ENCODE assay signal across 27 cellular contexts in the genomic region with DNA sequence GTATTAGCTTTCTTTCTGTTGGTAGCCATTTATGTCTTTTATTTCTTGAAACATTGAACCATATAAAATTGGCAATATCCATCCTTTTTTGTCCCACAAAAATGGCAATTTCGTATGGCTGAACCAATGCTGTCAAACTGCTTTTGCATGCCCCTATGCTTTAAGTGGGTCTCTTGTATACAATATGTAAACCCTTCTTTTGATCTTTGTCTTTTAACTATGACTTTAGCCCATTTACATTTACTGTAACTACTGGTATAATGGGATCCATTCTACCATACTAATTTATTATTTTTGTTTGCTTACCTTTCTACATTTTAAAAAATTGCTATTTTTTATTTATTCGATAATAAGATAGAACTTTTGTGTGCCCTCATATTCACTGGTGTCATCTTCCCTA.
DNase-seq lines count a peak whose midpoint lies in the region; ATAC-seq, FAIRE-seq and TF ChIP-seq lines count a peak whose summit lies in the region.
"Had no signal": no experiment of that assay in that cellular context is flagged by ENCODE, and none has a peak within 500 bp of the region (broad histone marks: within the 10 kb centered on the region; RNA-seq: fewer than 3 reads in every experiment).

No MANE protein-coding gene starts in this region.

- H3K9me1 ChIP-seq in K562 (ENCODE audit: control insufficient read depth, insufficient read depth, low read length): no peaks in the 10 kb centered on the region

- TF ChIP-seq RAD21 in K562 (CRISPR knock-in tag; conservative IDR thresholded peaks at IDR 0.05 in 1 of 2, IDR thresholded peaks at IDR 0.05 in 1 of 2): no peak

- no TSS peak for BruUV-seq in K562 (replicated peaks; lab: Mats Ljungman, UMichigan)

- H4K20me1 ChIP-seq in K562 (replicated peaks; ENCODE audit: control insufficient read depth, insufficient read depth, low read length): no peaks in the 10 kb centered on the region
- H4K20me1 ChIP-seq: BLaER1; BLaER1 treated with 17β-estradiol and CSF1 and Interleukin-3, amounts not matched to agents 10 nM and 100 nM had no signal

- TF ChIP-seq EP300 in K562 (IDR thresholded peaks at IDR 0.05; ENCODE audit: low read length): no peak

- no peaks in the 10 kb centered on the region for H3K4me1 ChIP-seq in K562 (replicated peaks in 1 of 2; ENCODE audit: control insufficient read depth in 2 of 2, insufficient read depth in 2 of 2, low read length in 2 of 2)
- H3K4me1 ChIP-seq in mesendoderm (ENCODE audit: control insufficient read depth, low read depth, low read length): no peaks in the 10 kb centered on the region
- H3K4me1 ChIP-seq: A549; BLaER1; BLaER1 treated with 17β-estradiol and CSF1 and Interleukin-3, amounts not matched to agents 10 nM and 100 nM; Caco-2 had no signal

- no peak overlapping the region for H2BK5ac ChIP-seq in mesendoderm (ENCODE audit: low read length)

- no peak overlapping the region for H3K4ac ChIP-seq in mesendoderm (ENCODE audit: low read depth, low read length)

- intact Hi-C loops in K562 (cut with micrococcal nuclease): no loop called here

- TF ChIP-seq POLR2A in K562 (conservative IDR thresholded peaks at IDR 0.05): no peak

- H2AK5ac ChIP-seq in mesendoderm (ENCODE audit: low read length): no peak overlapping the region

- H2BK120ac ChIP-seq in mesendoderm (ENCODE audit: low read depth, low read length): no peak overlapping the region

- no peak overlapping the region for H2AFZ ChIP-seq in K562 (ENCODE audit: low read depth, low read length)

- H3K56ac ChIP-seq in mesendoderm (ENCODE audit: low read length): no peak overlapping the region

- FAIRE-seq in K562 (lab: Jason Lieb, UNC): no peak
- FAIRE-seq: A204.1, A549, D721Med had no signal

- H3K9ac ChIP-seq in K562 (ENCODE audit: insufficient read depth in 1 of 2, low read depth in 2 of 2, low read length in 2 of 2) (no peak overlapping the region), mesendoderm (ENCODE audit: low read length) (no peak overlapping the region)
- H3K9ac ChIP-seq: BLaER1; BLaER1 treated with 17β-estradiol and CSF1 and Interleukin-3, amounts not matched to agents 10 nM and 100 nM had no signal

- POLR2A ChIA-PET in K562 (lab: Yijun Ruan, JAX): no interaction called here

- H3K9me3 ChIP-seq in K562 (replicated peaks; ENCODE audit: control insufficient read depth, insufficient read depth, low read depth, low read length): no peaks in the 10 kb centered on the region
- H3K9me3 ChIP-seq: BE2C, Caco-2 had no signal

- H3K18ac ChIP-seq in mesendoderm (ENCODE audit: low read length): no peak overlapping the region

- H3K27ac ChIP-seq in K562 (ENCODE audit: extremely low read depth, low read depth, low read length) (no peak overlapping the region), mesendoderm (ENCODE audit: low read depth, low read length) (no peak overlapping the region)
- H3K27ac ChIP-seq: 22Rv1; A549; BLaER1; BLaER1 treated with 17β-estradiol and CSF1 and Interleukin-3, amounts not matched to agents 10 nM and 100 nM; C4-2B had no signal

- TF ChIP-seq CTCF in K562 (IDR thresholded peaks at IDR 0.05 in 2 of 3, conservative IDR thresholded peaks at IDR 0.05 in 1 of 3; ENCODE audit: insufficient read depth in 2 of 3, low read depth in 1 of 3, low read length in 3 of 3): no peak

- CTCF ChIA-PET in K562 (lab: Yijun Ruan, JAX; ENCODE audit: low intra/inter-chr PET ratio): no interaction called here

- H3K23ac ChIP-seq in mesendoderm (ENCODE audit: low read length): no peak overlapping the region

- WGBS in K562 (ENCODE audit: insufficient coverage, low coverage, missing lambda C conversion rate): 5% methylated on average over 2 of the region's 2 CpGs
- WGBS in mesendoderm (ENCODE audit: extremely low coverage, insufficient coverage, low lambda C conversion rate): no CpG with 5 or more reads among the region's 2 CpGs

- H3K4me2 ChIP-seq in K562 (ENCODE audit: insufficient read depth, low read length) (no peak overlapping the region), mesendoderm (ENCODE audit: low read length) (no peak overlapping the region)
- H3K4me2 ChIP-seq: A549; BLaER1; BLaER1 treated with 17β-estradiol and CSF1 and Interleukin-3, amounts not matched to agents 10 nM and 100 nM had no signal

- H3K79me2 ChIP-seq in K562 (ENCODE audit: control insufficient read depth, insufficient read depth, low read length): no peaks in the 10 kb centered on the region
- no peaks in the 10 kb centered on the region for H3K79me2 ChIP-seq in mesendoderm (ENCODE audit: control insufficient read depth, insufficient read depth, low read length)

- H3K36me3 ChIP-seq in K562 (ENCODE audit: control insufficient read depth, insufficient read depth, low read length) (no peaks in the 10 kb centered on the region), mesendoderm (ENCODE audit: control insufficient read depth, insufficient read depth, low read length) (no peaks in the 10 kb centered on the region)
- H3K36me3 ChIP-seq: BE2C; BLaER1; BLaER1 treated with 17β-estradiol and CSF1 and Interleukin-3, amounts not matched to agents 10 nM and 100 nM had no signal

- H3K4me3 ChIP-seq in K562 (no peak overlapping the region), mesendoderm (ENCODE audit: low read length) (no peak overlapping the region)
- H3K4me3 ChIP-seq: A549; BLaER1; BLaER1 treated with 17β-estradiol and CSF1 and Interleukin-3, amounts not matched to agents 10 nM and 100 nM had no signal

- no peaks in the 10 kb centered on the region for H3K79me1 ChIP-seq in mesendoderm (ENCODE audit: low read length)

- H2BK15ac ChIP-seq in mesendoderm (replicated peaks; ENCODE audit: low read depth): no peak overlapping the region

- H4K5ac ChIP-seq in mesendoderm (ENCODE audit: low read length): no peak overlapping the region

- DNase-seq in K562 (ENCODE audit: extremely low read depth in 1 of 4, low spot score in 3 of 4): no peak
- no peak for DNase-seq in mesendoderm
- DNase-seq: 8988T; ACHN; AML-193; BE2C; C1 segment of cervical spinal cord; Caco-2; Calu3; CD4-positive, alpha-beta memory T cell; CD4-positive, alpha-beta T cell; CD4-positive, CD25-positive, alpha-beta regulatory T cell; CD8-positive, alpha-beta memory T cell; CD8-positive, alpha-beta T cell; COR-L47; DMS 273 treated with DMSO at 0.1 percent for 48 hours; DMS153; DMS53; DND-41; EL had no signal

- in situ Hi-C loops in K562 (cut with MboI): no loop called here

- no peaks in the 10 kb centered on the region; a peak in 1 of 5 replicates for H3K27me3 ChIP-seq in K562 (ENCODE audit: control insufficient read depth in 2 of 2, insufficient read depth in 2 of 2, low read length in 2 of 2)
- H3K27me3 ChIP-seq in mesendoderm (ENCODE audit: insufficient read depth, low read length, poor library complexity): no peaks in the 10 kb centered on the region
- H3K27me3 ChIP-seq: BE2C; BLaER1; BLaER1 treated with 17β-estradiol and CSF1 and Interleukin-3, amounts not matched to agents 10 nM and 100 nM had no signal

- no peak overlapping the region for H4K8ac ChIP-seq in mesendoderm (ENCODE audit: low read depth, low read length)

- no peak for ATAC-seq in K562
- ATAC-seq: A549; CD8-positive, alpha-beta T cell had no signal

TF ChIP-seq in K562, 482 proteins besides CTCF, POLR2A, EP300 and RAD21:
- TF ChIP-seq ZNF699 (CRISPR knock-in tag; IDR thresholded peaks at IDR 0.05; ENCODE audit: insufficient replicate concordance): no peak
- peak; percentile 96 for TF ChIP-seq ZNF507 (tag; conservative IDR thresholded peaks at IDR 0.05)
- TF ChIP-seq ZNF354B (CRISPR knock-in tag; IDR thresholded peaks at IDR 0.05): peak; percentile 61
